ENCODE assay signal across 23 cellular contexts in the genomic region with DNA sequence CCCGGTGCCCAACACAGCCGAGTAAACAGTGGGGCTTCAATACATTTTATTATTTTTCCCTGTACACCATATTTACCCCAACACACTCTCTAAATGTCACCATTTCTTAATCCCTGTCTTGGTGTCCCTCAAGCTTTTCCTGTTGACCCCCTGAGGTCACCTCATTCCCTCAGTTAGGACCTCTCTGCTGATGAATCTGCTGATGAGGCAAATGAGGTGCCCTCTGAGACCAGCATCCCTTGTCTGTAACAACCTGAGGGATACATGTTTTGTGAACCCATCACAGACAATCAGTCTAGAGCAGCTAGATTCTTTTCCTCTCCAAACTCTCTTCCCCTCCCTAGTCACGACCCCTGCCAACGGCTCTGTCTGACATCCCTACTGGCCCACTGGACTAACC.
DNase-seq lines count a peak whose midpoint lies in the region; ATAC-seq, FAIRE-seq and TF ChIP-seq lines count a peak whose summit lies in the region.
"Had no signal": no experiment of that assay in that cellular context is flagged by ENCODE, and none has a peak within 500 bp of the region (broad histone marks: within the 10 kb centered on the region; RNA-seq: fewer than 3 reads in every experiment).

No MANE protein-coding gene starts in this region.

- TF ChIP-seq EP300 in A549 (IDR thresholded peaks at IDR 0.05) = no peak

- no peaks in the 10 kb centered on the region for H3K4me1 ChIP-seq in A549
- H3K4me1 ChIP-seq: Caco-2 had no signal

- ATAC-seq in A549 (no peak), GM18502 (IDR thresholded peaks at IDR 0.05; ENCODE audit: poor library complexity, unreplicated experiment) (no peak)
- no peak for ATAC-seq in natural killer cell treated with Interleukin-12 subunit alpha and Interleukin-12 subunit beta and Interleukin-15 and Interleukin-18, amount 100 ng/mL, for 72 hours
- ATAC-seq: CD8-positive, alpha-beta T cell had no signal

- no peaks in the 10 kb centered on the region for H3K9me3 Mint-ChIP-seq in neural crest cell
- peaks cover 10% of the 10 kb centered on the region for H3K9me3 Mint-ChIP-seq in natural killer cell treated with Interleukin-12 subunit alpha and Interleukin-12 subunit beta and Interleukin-15 and Interleukin-18, amount 100 ng/mL, for 72 hours
- H3K9me3 Mint-ChIP-seq: CD4-positive, alpha-beta T cell; CD8-positive, alpha-beta T cell had no signal

- no peak for TF ChIP-seq POLR2A in A549 (IDR thresholded peaks at IDR 0.05; ENCODE audit: low read length)

- no peak overlapping the region for H3K4me3 ChIP-seq in A549
- H3K4me3 ChIP-seq: BLaER1 treated with 17β-estradiol and CSF1 and Interleukin-3, amounts not matched to agents 10 nM and 100 nM had no signal

- under 1% methylated on average over 4 of the region's 4 CpGs for WGBS in A549 (ENCODE audit: missing lambda C conversion rate)

- H3K4me1 Mint-ChIP-seq in neural crest cell = peaks cover 10% of the 10 kb centered on the region
- no peaks in the 10 kb centered on the region for H3K4me1 Mint-ChIP-seq in natural killer cell treated with Interleukin-12 subunit alpha and Interleukin-12 subunit beta and Interleukin-15 and Interleukin-18, amount 100 ng/mL, for 72 hours (ENCODE audit: low read depth in 2 of 2)
- H3K4me1 Mint-ChIP-seq: B cell had no signal

- no peaks in the 10 kb centered on the region for H3K27me3 Mint-ChIP-seq in neural crest cell (ENCODE audit: low read depth)
- no peaks in the 10 kb centered on the region for H3K27me3 Mint-ChIP-seq in natural killer cell treated with Interleukin-12 subunit alpha and Interleukin-12 subunit beta and Interleukin-15 and Interleukin-18, amount 100 ng/mL, for 72 hours
- H3K27me3 Mint-ChIP-seq: B cell; CD4-positive, alpha-beta T cell had no signal

- TF ChIP-seq CTCF in A549 (IDR thresholded peaks at IDR 0.05) = no peak
- no peak for TF ChIP-seq CTCF in VCaP (conservative IDR thresholded peaks at IDR 0.05)
- no peak for TF ChIP-seq CTCF in neural crest cell (conservative IDR thresholded peaks at IDR 0.05)

- H3K27ac Mint-ChIP-seq in neural crest cell (ENCODE audit: unreplicated experiment) = peak overlapping the region; percentile 38
- no peak overlapping the region for H3K27ac Mint-ChIP-seq in natural killer cell treated with Interleukin-12 subunit alpha and Interleukin-12 subunit beta and Interleukin-15 and Interleukin-18, amount 100 ng/mL, for 72 hours
- H3K27ac Mint-ChIP-seq: B cell; CD4-positive, alpha-beta T cell; CD8-positive, alpha-beta T cell had no signal

- no peaks in the 10 kb centered on the region for H3K36me3 Mint-ChIP-seq in neural crest cell (ENCODE audit: low read depth)
- no peaks in the 10 kb centered on the region for H3K36me3 Mint-ChIP-seq in natural killer cell treated with Interleukin-12 subunit alpha and Interleukin-12 subunit beta and Interleukin-15 and Interleukin-18, amount 100 ng/mL, for 72 hours
- H3K36me3 Mint-ChIP-seq: CD8-positive, alpha-beta T cell had no signal

- TF ChIP-seq RAD21 in A549 (conservative IDR thresholded peaks at IDR 0.05 in 1 of 2, IDR thresholded peaks at IDR 0.05 in 1 of 2) = no peak

- CTCF ChIA-PET in A549 (lab: Yijun Ruan, JAX) = no interaction called here

- H3K4me3 Mint-ChIP-seq in neural crest cell = no peak overlapping the region
- no peak overlapping the region for H3K4me3 Mint-ChIP-seq in natural killer cell treated with Interleukin-12 subunit alpha and Interleukin-12 subunit beta and Interleukin-15 and Interleukin-18, amount 100 ng/mL, for 72 hours
- H3K4me3 Mint-ChIP-seq: B cell; CD4-positive, alpha-beta T cell; CD8-positive, alpha-beta T cell had no signal

- DNase-seq in A549 (ENCODE audit: low read depth in 1 of 2, low spot score in 1 of 2) = no peak
- DNase-seq in neural crest cell (ENCODE audit: low read depth, low spot score) = no peak
- DNase-seq in urothelium cell line (ENCODE audit: low spot score) = no peak
- DNase-seq in GM19239 (ENCODE audit: insufficient read length, low spot score) = no peak
- no peak for DNase-seq in natural killer cell treated with Interleukin-12 subunit alpha and Interleukin-12 subunit beta and Interleukin-15 and Interleukin-18, amount 100 ng/mL, for 72 hours (ENCODE audit: low spot score)
- DNase-seq: 8988T; AML-193; Caco-2; Calu3; CD4-positive, alpha-beta T cell; CD8-positive, alpha-beta T cell; DMS79 treated with DMSO at 0.1 percent for 48 hours; GF-D8 had no signal

- no peak overlapping the region for H3K27ac ChIP-seq in A549
- H3K27ac ChIP-seq in VCaP = peak overlapping the region; percentile 63
- H3K27ac ChIP-seq: BLaER1 treated with 17β-estradiol and CSF1 and Interleukin-3, amounts not matched to agents 10 nM and 100 nM; C4-2B had no signal

- H3K4me2 ChIP-seq in A549 = no peak overlapping the region
- H3K4me2 ChIP-seq: BLaER1 treated with 17β-estradiol and CSF1 and Interleukin-3, amounts not matched to agents 10 nM and 100 nM had no signal

- POLR2A ChIA-PET in A549 (lab: Yijun Ruan, JAX) = no interaction called here

- FAIRE-seq in A549 (lab: Jason Lieb, UNC) (no peak), urothelium cell line (lab: Jason Lieb, UNC) (peak; percentile 40), GM19239 (lab: Jason Lieb, UNC) (no peak)
- FAIRE-seq: A204.1, D721Med, G401.6, GM12891, GM18507 had no signal

- no peaks in the 10 kb centered on the region for H3K9me3 ChIP-seq in A549
- H3K9me3 ChIP-seq: BLaER1 treated with 17β-estradiol and CSF1 and Interleukin-3, amounts not matched to agents 10 nM and 100 nM; Caco-2 had no signal

TF ChIP-seq in A549, 52 proteins besides CTCF, POLR2A, EP300 and RAD21:
- TF ChIP-seq RCOR1 (IDR thresholded peaks at IDR 0.05; ENCODE audit: low read depth, low read length) (no peak), CEBPB (IDR thresholded peaks at IDR 0.05) (no peak), NR3C1 (IDR thresholded peaks at IDR 0.05) (no peak), MAFK (IDR thresholded peaks at IDR 0.05; ENCODE audit: partially characterized antibody) (peak; percentile 63), FOXS1 (CRISPR knock-in tag; IDR thresholded peaks at IDR 0.05) (no peak), CBX8 (IDR thresholded peaks at IDR 0.05) (no peak)
